In the genomic region with DNA sequence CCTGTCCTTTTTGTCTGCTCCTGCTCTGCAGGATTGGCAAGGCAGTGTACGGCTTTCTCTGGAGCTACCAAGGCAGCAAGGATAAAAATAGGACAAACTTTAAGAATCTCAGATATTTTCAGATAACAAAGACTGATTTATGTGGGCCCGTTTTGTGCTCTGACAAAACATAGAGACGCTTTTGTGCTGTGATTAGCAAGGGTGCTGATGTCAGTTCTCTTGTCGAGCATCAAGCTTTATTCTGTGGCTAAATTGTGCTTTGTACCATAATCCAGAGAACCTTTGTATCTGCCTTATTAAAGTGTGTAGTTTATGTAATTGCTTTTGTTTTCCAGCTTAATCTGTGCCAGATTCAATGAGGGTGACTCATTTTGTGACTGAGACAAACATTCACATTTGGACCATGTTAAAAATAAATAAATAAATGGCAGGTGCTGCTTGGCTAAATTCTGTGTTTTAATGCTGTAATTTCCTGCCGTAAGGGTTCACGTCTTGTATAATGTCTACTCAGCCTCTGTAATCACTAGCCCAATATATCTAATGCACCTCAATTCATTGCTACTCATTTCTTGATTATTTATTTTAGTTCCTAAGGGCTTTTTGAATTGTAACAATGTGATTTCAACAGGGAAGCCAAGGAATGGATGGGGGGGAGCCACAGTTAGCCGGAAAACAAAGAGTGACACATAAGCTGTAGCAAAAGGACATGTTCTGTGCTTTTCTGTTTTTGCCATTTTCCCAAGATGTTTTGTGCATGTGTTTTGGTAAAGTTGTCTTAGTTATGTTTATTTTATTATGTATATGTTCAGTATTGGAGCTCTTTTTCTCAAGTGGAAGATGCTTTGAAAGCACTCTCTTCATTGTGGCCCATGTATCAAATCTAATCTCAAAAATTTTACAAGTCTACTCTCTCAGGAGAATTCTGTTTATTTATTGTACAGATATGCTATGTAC, we compare ENCODE assay signal across 11 cellular contexts.
DNase-seq lines count a peak whose midpoint lies in the region; ATAC-seq and TF ChIP-seq lines count a peak whose summit lies in the region.
"Had no signal": no experiment of that assay in that cellular context is flagged by ENCODE, and none has a peak within 500 bp of the region (broad histone marks: within the 10 kb centered on the region; RNA-seq: fewer than 3 reads in every experiment).

No MANE protein-coding gene starts in this region.

- H3K36me3 Mint-ChIP-seq in CD4-positive, alpha-beta T cell (ENCODE audit: low read depth): no peaks in the 10 kb centered on the region
- H3K36me3 Mint-ChIP-seq: activated naive CD8-positive, alpha-beta T cell had no signal

- no peak overlapping the region for H3K4me3 Mint-ChIP-seq in CD4-positive, alpha-beta T cell
- H3K4me3 Mint-ChIP-seq: activated naive CD8-positive, alpha-beta T cell had no signal

- peaks cover 66% of the 10 kb centered on the region for H3K79me2 ChIP-seq in DOHH2 (ENCODE audit: control insufficient read depth, low read length)

- H3K9me3 Mint-ChIP-seq in CD4-positive, alpha-beta T cell: no peaks in the 10 kb centered on the region

- H3K4me2 ChIP-seq in DOHH2 (ENCODE audit: low read length): peak overlapping the region; percentile 62

- CTCF ChIA-PET in CD4-positive, alpha-beta T cell (lab: Charles Lee): no interaction called here

- H3K27ac Mint-ChIP-seq in CD4-positive, alpha-beta T cell: no peak overlapping the region
- H3K27ac Mint-ChIP-seq: activated naive CD8-positive, alpha-beta T cell had no signal

- H3K4me1 ChIP-seq in DOHH2 (ENCODE audit: control insufficient read depth, low read length): peaks cover 79% of the 10 kb centered on the region
- peaks cover 9% of the 10 kb centered on the region for H3K4me1 ChIP-seq in cardiac muscle cell (ENCODE audit: low read depth)
- H3K4me1 ChIP-seq in rectal smooth muscle tissue (ENCODE audit: control insufficient read depth, insufficient read depth, low read length): peaks cover 19% of the 10 kb centered on the region

- ATAC-seq in esophagus mucosa: no peak
- no peak for ATAC-seq in CD4-positive, alpha-beta T cell (ENCODE audit: poor library complexity)

- intact Hi-C loops in CD4-positive, alpha-beta T cell (cut with DNase I, micrococcal nuclease): no loop called here

- no peak overlapping the region for H3K9ac ChIP-seq in rectal smooth muscle tissue (ENCODE audit: low read length)

- no peaks in the 10 kb centered on the region for H4K20me1 ChIP-seq in DOHH2 (ENCODE audit: control insufficient read depth, insufficient read depth, low read depth, low read length)

- H3K4me3 ChIP-seq in DOHH2 (ENCODE audit: low read length): peak overlapping the region; percentile 33
- H3K4me3 ChIP-seq in cardiac muscle cell: no peak overlapping the region
- H3K4me3 ChIP-seq in rectal smooth muscle tissue (ENCODE audit: low read length): no peak overlapping the region

- no peak for TF ChIP-seq CTCF in DOHH2 (IDR thresholded peaks at IDR 0.05; ENCODE audit: low read depth, low read length, poor library complexity, severe bottlenecking)
- TF ChIP-seq CTCF in cardiac muscle cell (IDR thresholded peaks at IDR 0.05; ENCODE audit: low read depth, low read length): no peak
- no peak for TF ChIP-seq CTCF in CD4-positive, alpha-beta T cell (IDR thresholded peaks at IDR 0.05)

- H3K9me3 ChIP-seq in DOHH2 (ENCODE audit: control insufficient read depth, insufficient read depth, low read length) (no peaks in the 10 kb centered on the region), cardiac muscle cell (ENCODE audit: low read depth) (no peaks in the 10 kb centered on the region)
- no peaks in the 10 kb centered on the region for H3K9me3 ChIP-seq in CD4-positive, alpha-beta T cell (ENCODE audit: control insufficient read depth, low read length)
- H3K9me3 ChIP-seq: Caco-2 had no signal

- POLR2A ChIA-PET in CD4-positive, alpha-beta T cell (lab: Charles Lee): no interaction called here

- H3F3A ChIP-seq in DOHH2 (ENCODE audit: control insufficient read depth, insufficient read depth): peaks cover 5% of the 10 kb centered on the region; the same call in 1 of the 2 replicates

- H3K27me3 ChIP-seq in DOHH2 (ENCODE audit: control insufficient read depth, low read length): no peaks in the 10 kb centered on the region
- no peaks in the 10 kb centered on the region for H3K27me3 ChIP-seq in cardiac muscle cell
- no peaks in the 10 kb centered on the region for H3K27me3 ChIP-seq in rectal smooth muscle tissue (ENCODE audit: control insufficient read depth, insufficient read depth, low read length)
- H3K27me3 ChIP-seq in CD4-positive, alpha-beta T cell (ENCODE audit: control insufficient read depth, insufficient read depth, low read length): no peaks in the 10 kb centered on the region

- H3K27ac ChIP-seq in DOHH2 (ENCODE audit: low read depth, low read length): peak overlapping the region; percentile 57
- H3K27ac ChIP-seq in cardiac muscle cell: peak overlapping the region; percentile 22
- H3K27ac ChIP-seq in rectal smooth muscle tissue (ENCODE audit: low read depth, low read length): peak overlapping the region; percentile 44
- H3K27ac ChIP-seq in CD4-positive, alpha-beta T cell (ENCODE audit: low read depth, low read length): no peak overlapping the region

- H3K4me1 Mint-ChIP-seq in CD4-positive, alpha-beta T cell (ENCODE audit: low read depth): no peaks in the 10 kb centered on the region

- peaks cover 12% of the 10 kb centered on the region for H3K27me3 Mint-ChIP-seq in CD4-positive, alpha-beta T cell

- peak in 34 of 56 donors; percentile 12 to 94 (median 58) for DNase-seq in amygdala (lab: John Stamatoyannopoulos, UW)
- DNase-seq in cardiac muscle cell (ENCODE audit: low read depth in 1 of 2, low spot score in 1 of 2): peak in 1 of 2 donors; percentile 28
- no peak for DNase-seq in NCI-H146 (lab: John Stamatoyannopoulos, UW)
- DNase-seq in stimulated activated CD8-positive, alpha-beta memory T cell treated with anti-CD3 and anti-CD28 coated beads, Interleukin-4, amount 100 ng/mL, for 48 hours: no peak
- no peak for DNase-seq in CD4-positive, alpha-beta T cell
- DNase-seq: Caco-2, NCI-H2029 had no signal

- no peaks in the 10 kb centered on the region for H3K9me2 ChIP-seq in DOHH2 (replicated peaks; ENCODE audit: control insufficient read depth, low read length)

- H3K36me3 ChIP-seq in DOHH2 (ENCODE audit: control insufficient read depth, low read length) (peaks cover 8% of the 10 kb centered on the region), cardiac muscle cell (peaks cover 13% of the 10 kb centered on the region), rectal smooth muscle tissue (ENCODE audit: control insufficient read depth, insufficient read depth, low read length) (no peaks in the 10 kb centered on the region)

Comparison
In these comparisons a context has a peak if more than half of its experiments do, and no peak if none do; other contexts are left out.
1. DNase-seq: peak in amygdala (34 of 56); none in NCI-H146 (single experiment), stimulated activated CD8-positive, alpha-beta memory T cell treated with anti-CD3 and anti-CD28 coated beads, Interleukin-4, amount 100 ng/mL, for 48 hours (single experiment) and CD4-positive, alpha-beta T cell (0 of 10).